28 cellular contexts compared by ENCODE assay signal in genomic region chr4:146087856-146088255, GRCh38.
"Had no signal": no experiment of that assay in that cellular context is flagged by ENCODE, and none has a peak within 500 bp of the region (broad histone marks: within the 10 kb centered on the region; RNA-seq: fewer than 3 reads in every experiment).

No MANE protein-coding gene starts in this region.

- H3K36me3 ChIP-seq: ascending aorta had no signal

- FAIRE-seq: TTC549 had no signal

- H3K27ac ChIP-seq: ascending aorta, VCaP had no signal

- H3K4me1 ChIP-seq: ascending aorta had no signal

- H3K27me3 ChIP-seq: ascending aorta had no signal

- DNase-seq: activated B cell treated with CpG ODN at 0.5 μM for 24 hours; activated CD4-positive, alpha-beta memory T cell treated with anti-CD3 and anti-CD28 coated beads, Interleukin-2, amount 10 ng/mL, durations not matched to agents 7 days and 5 days; activated CD4-positive, alpha-beta T cell treated with anti-CD3 and anti-CD28 coated beads for 4 hours; activated CD4-positive, alpha-beta T cell treated with anti-CD3 and anti-CD28 coated beads, Interleukin-2, amount 10 ng/mL, durations not matched to agents 7 days and 5 days; activated CD4-positive, alpha-beta T cell treated with anti-CD3 and anti-CD28 coated beads, Interleukin-2, amount 50 U/mL, for 48 hours; activated CD4-positive, CD25-positive, alpha-beta regulatory T cell treated with anti-CD3 and anti-CD28 coated beads, Interleukin-2, amount 50 U/mL, for 72 hours; activated CD8-positive, alpha-beta memory T cell treated with anti-CD3 and anti-CD28 coated beads for 24 hours; activated CD8-positive, alpha-beta memory T cell treated with anti-CD3 and anti-CD28 coated beads, Interleukin-2, amount 10 ng/mL, durations not matched to agents 7 days and 5 days; activated CD8-positive, alpha-beta memory T cell treated with anti-CD3 and anti-CD28 coated beads, Interleukin-2, amount 50 U/mL, for 48 hours; activated CD8-positive, alpha-beta T cell treated with anti-CD3 and anti-CD28 coated beads, Interleukin-2, amount 10 ng/mL, durations not matched to agents 7 days and 5 days; activated effector memory CD4-positive, alpha-beta T cell treated with Interleukin-2 at 50 U/mL for 16 hours; activated gamma-delta T cell; activated naive CD4-positive, alpha-beta T cell treated with anti-CD3 and anti-CD28 coated beads, Interleukin-2, amount 10 ng/mL, durations not matched to agents 7 days and 5 days; activated naive CD4-positive, alpha-beta T cell treated with Interleukin-2 at 50 U/mL for 16 hours; activated naive CD8-positive, alpha-beta T cell treated with anti-CD3 and anti-CD28 coated beads, Interleukin-2, amount 10 ng/mL, durations not matched to agents 7 days and 5 days; activated naive CD8-positive, alpha-beta T cell treated with anti-CD3 and anti-CD28 coated beads, Interleukin-2, amount 50 U/mL, for 24 hours; activated T-cell treated with anti-CD3 and anti-CD28 coated beads, Interleukin-2, amount 50 U/mL, for 24 hours; activated T-cell treated with anti-CD3 and anti-CD28 coated beads, Interleukin-2, amount 50 U/mL, for 48 hours; amygdala; anterior cingulate cortex; caudate nucleus; cerebellar nuclear complex; T-helper 1 cell; T-helper 2 cell; T-helper 9 cell had no signal

- H3K4me3 ChIP-seq: ascending aorta had no signal

- ATAC-seq: activated CD8-positive, alpha-beta memory T cell treated with anti-CD3 and anti-CD28 coated beads, Interleukin-2, amount 10 ng/mL, durations not matched to agents 7 days and 5 days; activated CD8-positive, alpha-beta T cell treated with anti-CD3 and anti-CD28 coated beads, Interleukin-2, amount 10 ng/mL, durations not matched to agents 7 days and 5 days; activated naive CD8-positive, alpha-beta T cell treated with anti-CD3 and anti-CD28 coated beads, Interleukin-2, amount 50 U/mL, for 24 hours had no signal

- H3K9me3 ChIP-seq: ascending aorta had no signal
